ENCODE assay signal across 11 cellular contexts in genomic region chr4:6694177-6694901, GRCh38. TPM values are rescaled to one million over a fixed set of nuclear protein-coding genes. Genes with fewer than 3 reads are reported as not detected.
DNase-seq lines count a peak whose midpoint lies in the region; ATAC-seq and TF ChIP-seq lines count a peak whose summit lies in the region.
"Had no signal": no experiment of that assay in that cellular context is flagged by ENCODE, and none has a peak within 500 bp of the region (broad histone marks: within the 10 kb centered on the region; RNA-seq: fewer than 3 reads in every experiment).

No MANE protein-coding gene starts in this region.

- DNase-seq in CD8-positive, alpha-beta memory T cell, result peak in 3 of 5 donors; percentile 37 to 53 (median 38)
- DNase-seq in KBM-7 (peak; percentile 54), breast epithelium (ENCODE audit: low spot score in 2 of 2) (no peak), neuronal stem cell (ENCODE audit: low spot score) (no peak)
- DNase-seq: aorta, NCI-H1417, uterus had no signal

- in situ Hi-C loops in KBM-7 (cut with MboI; ENCODE audit: low pct_unique_long_range_greater_than_20kb, low sequenced_read_pairs), result no loop called here

- peaks cover 97% of the 10 kb centered on the region for H3K4me1 ChIP-seq in CD8-positive, alpha-beta memory T cell (ENCODE audit: insufficient read depth, low read length)
- H3K4me1 ChIP-seq in breast epithelium (peaks cover 4 to 10% of the 10 kb centered on the region in 2 donors), neuronal stem cell (ENCODE audit: control insufficient read depth in 2 of 2, insufficient read depth in 1 of 2, low read depth in 1 of 2, low read length in 2 of 2) (peaks cover under 1 to 6% of the 10 kb centered on the region in 2 donors)
- H3K4me1 ChIP-seq: pancreas, uterus had no signal

- H3K9me3 Mint-ChIP-seq in CD8-positive, alpha-beta memory T cell, result no peaks in the 10 kb centered on the region

- WGBS in neuronal stem cell (ENCODE audit: extremely low coverage in 2 of 2, insufficient read length in 2 of 2, insufficient replicate concordance in 1 of 2), 2 donors, result no CpG with 5 or more reads among the region's 16 CpGs

- no peaks in the 10 kb centered on the region for H3K9me3 ChIP-seq in CD8-positive, alpha-beta memory T cell (ENCODE audit: low read length)
- H3K9me3 ChIP-seq in breast epithelium, result no peaks in the 10 kb centered on the region
- no peaks in the 10 kb centered on the region for H3K9me3 ChIP-seq in neuronal stem cell (replicated peaks in 1 of 2; ENCODE audit: control insufficient read depth in 2 of 2, insufficient read depth in 1 of 2, low read depth in 1 of 2, low read length in 2 of 2)
- H3K9me3 ChIP-seq: pancreas, uterus had no signal

- peaks cover 0 to 2% of the 10 kb centered on the region in 2 donors for H3K27me3 Mint-ChIP-seq in CD8-positive, alpha-beta memory T cell

- H3K4ac ChIP-seq in neuronal stem cell (ENCODE audit: low read length), result no peak overlapping the region

- peak overlapping the region; percentile 44 for H3K9ac ChIP-seq in neuronal stem cell (ENCODE audit: low read depth, low read length, poor library complexity)

- no peak for ATAC-seq in GM19463 (IDR thresholded peaks at IDR 0.05; ENCODE audit: unreplicated experiment)
- no peak for ATAC-seq in GM21576 (IDR thresholded peaks at IDR 0.05; ENCODE audit: unreplicated experiment)
- no peak for ATAC-seq in GM21526 (IDR thresholded peaks at IDR 0.05; ENCODE audit: low FRiP score, unreplicated experiment)

- H3K23ac ChIP-seq in neuronal stem cell (ENCODE audit: low read depth, low read length, poor library complexity), result peak overlapping the region; percentile 89

- H3K4me3 ChIP-seq in CD8-positive, alpha-beta memory T cell (ENCODE audit: low read length), result peak overlapping the region; percentile 21
- H3K4me3 ChIP-seq in breast epithelium (no peak overlapping the region), neuronal stem cell (ENCODE audit: low read length in 2 of 2) (no peak overlapping the region)
- H3K4me3 ChIP-seq: pancreas, uterus had no signal

- H3K4me1 Mint-ChIP-seq in CD8-positive, alpha-beta memory T cell, result peaks cover 80 to 89% (median 86%) of the 10 kb centered on the region in 3 donors

- H2AK5ac ChIP-seq in neuronal stem cell (ENCODE audit: low read depth, low read length), result peak overlapping the region; percentile 40

- no peak overlapping the region for H2AFZ ChIP-seq in neuronal stem cell (ENCODE audit: low read length)

- no peak overlapping the region for H3K18ac ChIP-seq in neuronal stem cell (ENCODE audit: low read length)

- intact Hi-C loops in breast epithelium (cut with DNase I; ENCODE audit: low total_unique reads), result no loop called here

- CTCF ChIA-PET in CD8-positive, alpha-beta memory T cell (lab: Charles Lee), result interaction anchor here (0.5 to 29.4 kb wide), 4 partner anchors 11 to 25 kb away, joined by 3 to 369 read pairs (median 9); a partner anchor contains a TSS

- no peak for TF ChIP-seq CTCF in breast epithelium (IDR thresholded peaks at IDR 0.05)

- H3K14ac ChIP-seq in neuronal stem cell (ENCODE audit: low read length), result peak overlapping the region; percentile 44

- no peak overlapping the region for H3K4me2 ChIP-seq in neuronal stem cell (ENCODE audit: insufficient read depth, low read length, poor library complexity, severe bottlenecking)

- peak overlapping the region; percentile 79 to 99 (median 95) for H3K27ac Mint-ChIP-seq in CD8-positive, alpha-beta memory T cell

- H3K36me3 ChIP-seq in CD8-positive, alpha-beta memory T cell (ENCODE audit: insufficient read depth, low read length), result no peaks in the 10 kb centered on the region
- H3K36me3 ChIP-seq in breast epithelium (no peaks in the 10 kb centered on the region), neuronal stem cell (replicated peaks in 1 of 2; ENCODE audit: control insufficient read depth in 2 of 2, insufficient read depth in 2 of 2, low read length in 2 of 2) (no peaks in the 10 kb centered on the region)
- H3K36me3 ChIP-seq: pancreas, uterus had no signal

- no peak overlapping the region for H2BK12ac ChIP-seq in neuronal stem cell (ENCODE audit: low read length)

- peaks cover 0 to 4% (median 0%) of the 10 kb centered on the region in 3 donors for H3K36me3 Mint-ChIP-seq in CD8-positive, alpha-beta memory T cell

- no peak overlapping the region for H4K8ac ChIP-seq in neuronal stem cell (ENCODE audit: low read depth, low read length)

- peaks cover 2% of the 10 kb centered on the region for H3K79me1 ChIP-seq in neuronal stem cell (ENCODE audit: low read depth, low read length)

- no peak overlapping the region for H2BK120ac ChIP-seq in neuronal stem cell (ENCODE audit: low read depth, low read length)

- H4K91ac ChIP-seq in neuronal stem cell (ENCODE audit: low read depth, low read length, poor library complexity), result no peak overlapping the region

- H2BK15ac ChIP-seq in neuronal stem cell (ENCODE audit: low read length), result no peak overlapping the region

- no peak for TF ChIP-seq POLR2A in breast epithelium (IDR thresholded peaks at IDR 0.05)

- peak overlapping the region; percentile 44 for H3K27ac ChIP-seq in CD8-positive, alpha-beta memory T cell (ENCODE audit: low read depth, low read length)
- H3K27ac ChIP-seq in breast epithelium (peak overlapping the region; percentile 33 to 43), neuronal stem cell (replicated peaks; ENCODE audit: low read length) (no peak overlapping the region)
- H3K27ac ChIP-seq: uterus had no signal

- H3K4me3 Mint-ChIP-seq in CD8-positive, alpha-beta memory T cell, result peak overlapping the region; percentile 10 to 92 (median 65)

- H2BK5ac ChIP-seq in neuronal stem cell (ENCODE audit: low read length), result peak overlapping the region; percentile 53

- H3K27me3 ChIP-seq in CD8-positive, alpha-beta memory T cell (ENCODE audit: insufficient read depth, low read length, poor library complexity, severe bottlenecking), result no peaks in the 10 kb centered on the region
- peaks cover 0 to 3% of the 10 kb centered on the region in 2 donors for H3K27me3 ChIP-seq in breast epithelium
- no peaks in the 10 kb centered on the region for H3K27me3 ChIP-seq in neuronal stem cell (ENCODE audit: control insufficient read depth in 3 of 3, insufficient read depth in 3 of 3, low read depth in 1 of 3, low read length in 3 of 3)
- H3K27me3 ChIP-seq: pancreas, uterus had no signal

- POLR2A ChIA-PET in CD8-positive, alpha-beta memory T cell (lab: Charles Lee), result interaction anchor here (0.5 to 3.4 kb wide), 4 partner anchors 12 to 215 kb away, joined by 3 to 58 read pairs (median 18); partner anchors contain the start of genes MRFAP1L1 and TBC1D14

RNA-seq across cellular contexts. Expression of gene S100P, which starts 0.7 kb away (rescaled TPM):
- 1 to 10 TPM; 1.0 to 1.2 TPM for total RNA-seq in CD8-positive, alpha-beta memory T cell
- polyA plus RNA-seq in CD8-positive, alpha-beta memory T cell, result 1.7 TPM
- total RNA-seq in breast epithelium, result under 1 TPM in 2 of 3 donors, not detected in 1; 0.29 to 0.98 TPM
- 0.32 TPM for polyA plus RNA-seq in neuronal stem cell (2013, experiment 1 of 2)
- not detected for polyA plus RNA-seq in neuronal stem cell (2013, experiment 2 of 2)

RNA-seq across cellular contexts. Expression of gene MRFAP1L1, which starts 15.3 kb away (rescaled TPM):
- total RNA-seq in CD8-positive, alpha-beta memory T cell, result 10 to 100 TPM; 54.9 to 55.9 TPM
- 142 TPM for polyA plus RNA-seq in CD8-positive, alpha-beta memory T cell
- 10 to 100 TPM; 48.0 to 78.0 (median 70.1) TPM for total RNA-seq in breast epithelium
- polyA plus RNA-seq in neuronal stem cell (2013, experiment 1 of 2), result 58.3 TPM
- 58.9 TPM for polyA plus RNA-seq in neuronal stem cell (2013, experiment 2 of 2)

RNA-seq across cellular contexts. Expression of gene BLOC1S4, which starts 21.6 kb away (rescaled TPM):
- 10 to 100 TPM; 21.5 to 22.9 TPM for total RNA-seq in CD8-positive, alpha-beta memory T cell
- polyA plus RNA-seq in CD8-positive, alpha-beta memory T cell, result 96.7 TPM
- 10 to 100 TPM; 18.9 to 23.6 (median 19.8) TPM for total RNA-seq in breast epithelium
- polyA plus RNA-seq in neuronal stem cell (2013, experiment 1 of 2), result 13.1 TPM
- 12.4 TPM for polyA plus RNA-seq in neuronal stem cell (2013, experiment 2 of 2)

RNA-seq across cellular contexts. Expression of gene MRFAP1, which starts 53.9 kb away (rescaled TPM):
- 100 to 1,000 TPM; 122 to 126 TPM for total RNA-seq in CD8-positive, alpha-beta memory T cell
- 175 TPM for polyA plus RNA-seq in CD8-positive, alpha-beta memory T cell
- total RNA-seq in breast epithelium, result 100 to 1,000 TPM; 119 to 172 (median 142) TPM
- polyA plus RNA-seq in neuronal stem cell (2013, experiment 1 of 2), result 198 TPM
- polyA plus RNA-seq in neuronal stem cell (2013, experiment 2 of 2), result 203 TPM

Comparison
In these comparisons a context has a peak if more than half of its experiments do, and no peak if none do; other contexts are left out.
1. DNase-seq: peak in CD8-positive, alpha-beta memory T cell (3 of 5) and KBM-7 (single experiment); none in breast epithelium (0 of 2) and neuronal stem cell (single experiment).